1 cellular context compared by ENCODE assay signal in genomic region chr20:3199976-3200755, GRCh38.
TF ChIP-seq lines count a peak whose summit lies in the region.

No MANE protein-coding gene starts in this region.

TF ChIP-seq in HepG2, 621 proteins besides CTCF, POLR2A, EP300 and RAD21:
- TF ChIP-seq STAG1 (CRISPR knock-in tag; IDR thresholded peaks at IDR 0.05): peak; percentile 13; the same call in 1 of the 2 replicates
- no peak for TF ChIP-seq ZBTB1 (CRISPR knock-in tag; IDR thresholded peaks at IDR 0.05; ENCODE audit: borderline replicate concordance)
- TF ChIP-seq ZNF501 (CRISPR knock-in tag; IDR thresholded peaks at IDR 0.05): peak; percentile 51; the same call in 1 of the 2 replicates
- TF ChIP-seq ZNF687 (CRISPR knock-in tag; IDR thresholded peaks at IDR 0.05): peak; percentile 23; the same call in 1 of the 2 replicates
- no peak for TF ChIP-seq JDP2 (CRISPR knock-in tag; IDR thresholded peaks at IDR 0.05; ENCODE audit: borderline replicate concordance)
- TF ChIP-seq ZNF572 (CRISPR knock-in tag; IDR thresholded peaks at IDR 0.05): 0 out of 2 replicates have a peak, but pooled peaks have one; percentile 65
- TF ChIP-seq MNT (IDR thresholded peaks at IDR 0.05): no peak
- no peak for TF ChIP-seq GABPB1 (CRISPR knock-in tag; IDR thresholded peaks at IDR 0.05)
- TF ChIP-seq HNF1B (CRISPR knock-in tag; IDR thresholded peaks at IDR 0.05): peak; percentile 42; the same call in 1 of the 2 replicates
- no peak for TF ChIP-seq NONO (IDR thresholded peaks at IDR 0.05)
- TF ChIP-seq NONO (CRISPR knock-in tag; conservative IDR thresholded peaks at IDR 0.05): 0 out of 2 replicates have a peak, but pooled peaks have one; percentile 20
- peak; percentile 58 for TF ChIP-seq AGO2 (optimal IDR thresholded peaks at IDR 0.05; ENCODE audit: low read depth, low read length)
- TF ChIP-seq HOXA3 (CRISPR knock-in tag; IDR thresholded peaks at IDR 0.05): no peak
- 0 out of 2 replicates have a peak, but pooled peaks have one; percentile 21 for TF ChIP-seq NFKB2 (CRISPR knock-in tag; IDR thresholded peaks at IDR 0.05; ENCODE audit: borderline replicate concordance)
TF ChIP-seq in HepG2: peak in this region for 8.
